In genomic region chr2:88755836-88756235, GRCh38 we compare ENCODE assay signal across 25 cellular contexts.
DNase-seq lines count a peak whose midpoint lies in the region; ATAC-seq and TF ChIP-seq lines count a peak whose summit lies in the region.
"Had no signal": no experiment of that assay in that cellular context is flagged by ENCODE, and none has a peak within 500 bp of the region (broad histone marks: within the 10 kb centered on the region; RNA-seq: fewer than 3 reads in every experiment).

No MANE protein-coding gene starts in this region.

- H3K27ac Mint-ChIP-seq in T-helper 2 cell treated with Interferon-gamma antibody and Interleukin-4, amounts not matched to agents 5 μg/mL and 100 μg/mL, for 36 hours: peak overlapping the region; percentile 39
- peak overlapping the region; percentile 81 to 96 for H3K27ac Mint-ChIP-seq in stimulated activated naive CD8-positive, alpha-beta T cell treated with anti-CD3 and anti-CD28 coated beads, Interleukin-15, amount 100 ng/mL, for 72 hours
- H3K27ac Mint-ChIP-seq in activated CD8-positive, alpha-beta T cell treated with anti-CD3 and anti-CD28 coated beads, Interleukin-2, amount 10 ng/mL, durations not matched to agents 7 days and 5 days: peak overlapping the region; percentile 48
- H3K27ac Mint-ChIP-seq: type B pancreatic cell had no signal

- ATAC-seq in stimulated activated naive CD8-positive, alpha-beta T cell treated with anti-CD3 and anti-CD28 coated beads, Interleukin-15, amount 100 ng/mL, for 72 hours: no peak
- ATAC-seq in stimulated activated naive CD8-positive, alpha-beta T cell treated with anti-CD3 and anti-CD28 coated beads, Interleukin-15, Interleukin-2, amounts not matched to agents 100 U/mL and 50 U/mL, for 24 hours: no peak
- ATAC-seq in activated CD8-positive, alpha-beta T cell treated with anti-CD3 and anti-CD28 coated beads, Interleukin-2, amount 10 ng/mL, durations not matched to agents 7 days and 5 days: no peak
- ATAC-seq in HG03039 (IDR thresholded peaks at IDR 0.05; ENCODE audit: unreplicated experiment): no peak
- ATAC-seq: heart left ventricle, right cardiac atrium had no signal

- CTCF ChIA-PET in activated CD8-positive, alpha-beta T cell treated with anti-CD3 and anti-CD28 coated beads, Interleukin-2, amount 10 ng/mL, durations not matched to agents 7 days and 5 days (lab: Charles Lee): interaction anchor here (1.5 to 6.1 kb wide), 2 partner anchors 10 to 16 kb away, joined by 4 to 47 read pairs; no protein-coding TSS in a partner anchor

- H3K27me3 Mint-ChIP-seq in T-helper 2 cell treated with Interferon-gamma antibody and Interleukin-4, amounts not matched to agents 5 μg/mL and 100 μg/mL, for 36 hours (ENCODE audit: low read depth): no peaks in the 10 kb centered on the region
- no peaks in the 10 kb centered on the region for H3K27me3 Mint-ChIP-seq in stimulated activated naive CD8-positive, alpha-beta T cell treated with anti-CD3 and anti-CD28 coated beads, Interleukin-15, amount 100 ng/mL, for 72 hours
- H3K27me3 Mint-ChIP-seq in activated CD8-positive, alpha-beta T cell treated with anti-CD3 and anti-CD28 coated beads, Interleukin-2, amount 10 ng/mL, durations not matched to agents 7 days and 5 days (ENCODE audit: low read depth): no peaks in the 10 kb centered on the region
- H3K27me3 Mint-ChIP-seq: naive B cell had no signal

- peaks cover 13% of the 10 kb centered on the region for H3K4me1 Mint-ChIP-seq in T-helper 2 cell treated with Interferon-gamma antibody and Interleukin-4, amounts not matched to agents 5 μg/mL and 100 μg/mL, for 36 hours (ENCODE audit: low read depth)
- peaks cover 44% of the 10 kb centered on the region for H3K4me1 Mint-ChIP-seq in stimulated activated naive CD8-positive, alpha-beta T cell treated with anti-CD3 and anti-CD28 coated beads, Interleukin-15, amount 100 ng/mL, for 72 hours
- peaks cover 29% of the 10 kb centered on the region for H3K4me1 Mint-ChIP-seq in activated CD8-positive, alpha-beta T cell treated with anti-CD3 and anti-CD28 coated beads, Interleukin-2, amount 10 ng/mL, durations not matched to agents 7 days and 5 days (ENCODE audit: low read depth)

- peaks cover 56% of the 10 kb centered on the region for H3K36me3 Mint-ChIP-seq in T-helper 2 cell treated with Interferon-gamma antibody and Interleukin-4, amounts not matched to agents 5 μg/mL and 100 μg/mL, for 36 hours (ENCODE audit: low read depth)
- peaks cover 53% of the 10 kb centered on the region for H3K36me3 Mint-ChIP-seq in activated CD8-positive, alpha-beta T cell treated with anti-CD3 and anti-CD28 coated beads, Interleukin-2, amount 10 ng/mL, durations not matched to agents 7 days and 5 days (ENCODE audit: low read depth)

- TF ChIP-seq CTCF in GM20000 (IDR thresholded peaks at IDR 0.05; ENCODE audit: extremely low read depth, missing control alignments): no peak

- POLR2A ChIA-PET in activated CD8-positive, alpha-beta T cell treated with anti-CD3 and anti-CD28 coated beads, Interleukin-2, amount 10 ng/mL, durations not matched to agents 7 days and 5 days (lab: Charles Lee): no interaction called here

- H3K9me3 Mint-ChIP-seq in T-helper 2 cell treated with Interferon-gamma antibody and Interleukin-4, amounts not matched to agents 5 μg/mL and 100 μg/mL, for 36 hours: peaks cover 7% of the 10 kb centered on the region
- peaks cover 12 to 36% of the 10 kb centered on the region in 2 donors for H3K9me3 Mint-ChIP-seq in stimulated activated naive CD8-positive, alpha-beta T cell treated with anti-CD3 and anti-CD28 coated beads, Interleukin-15, amount 100 ng/mL, for 72 hours
- peaks cover 10% of the 10 kb centered on the region for H3K9me3 Mint-ChIP-seq in activated CD8-positive, alpha-beta T cell treated with anti-CD3 and anti-CD28 coated beads, Interleukin-2, amount 10 ng/mL, durations not matched to agents 7 days and 5 days (ENCODE audit: insufficient read depth)

- no peak overlapping the region for H3K4me3 Mint-ChIP-seq in T-helper 2 cell treated with Interferon-gamma antibody and Interleukin-4, amounts not matched to agents 5 μg/mL and 100 μg/mL, for 36 hours
- no peak overlapping the region for H3K4me3 Mint-ChIP-seq in stimulated activated naive CD8-positive, alpha-beta T cell treated with anti-CD3 and anti-CD28 coated beads, Interleukin-15, amount 100 ng/mL, for 72 hours
- H3K4me3 Mint-ChIP-seq in activated CD8-positive, alpha-beta T cell treated with anti-CD3 and anti-CD28 coated beads, Interleukin-2, amount 10 ng/mL, durations not matched to agents 7 days and 5 days: no peak overlapping the region
- H3K4me3 Mint-ChIP-seq: naive B cell, type B pancreatic cell had no signal

- no peak for DNase-seq in T-helper 2 cell treated with Interferon-gamma antibody and Interleukin-4, amounts not matched to agents 5 μg/mL and 100 μg/mL, for 36 hours (ENCODE audit: low spot score)
- DNase-seq in T-helper 2 cell (no peak), GM20000 (ENCODE audit: low spot score) (no peak), HuH-7.5 (ENCODE audit: low spot score) (no peak)
- DNase-seq in stimulated activated naive CD8-positive, alpha-beta T cell treated with anti-CD3 and anti-CD28 coated beads, Interleukin-15, amount 100 ng/mL, for 72 hours: no peak
- no peak for DNase-seq in stimulated activated naive CD8-positive, alpha-beta T cell treated with anti-CD3 and anti-CD28 coated beads, Interleukin-15, Interleukin-2, amounts not matched to agents 100 U/mL and 50 U/mL, for 24 hours
- no peak for DNase-seq in activated CD8-positive, alpha-beta T cell treated with anti-CD3 and anti-CD28 coated beads, Interleukin-2, amount 10 ng/mL, durations not matched to agents 7 days and 5 days
- DNase-seq: 8988T; activated effector memory CD4-positive, alpha-beta T cell treated with Interleukin-2 at 50 U/mL for 16 hours; AML-193; anterior cingulate cortex; central memory CD4-positive, alpha-beta T cell; COR-L47; DMS79 treated with DMSO at 0.1 percent for 48 hours; dorsolateral prefrontal cortex; heart left ventricle; mesenchymal stem cell; naive B cell; NCI-H1105; NCI-H2029 treated with DMSO at 0.1 percent for 48 hours; NCI-H226; right cardiac atrium; SJCRH30 had no signal
